In the genomic region with DNA sequence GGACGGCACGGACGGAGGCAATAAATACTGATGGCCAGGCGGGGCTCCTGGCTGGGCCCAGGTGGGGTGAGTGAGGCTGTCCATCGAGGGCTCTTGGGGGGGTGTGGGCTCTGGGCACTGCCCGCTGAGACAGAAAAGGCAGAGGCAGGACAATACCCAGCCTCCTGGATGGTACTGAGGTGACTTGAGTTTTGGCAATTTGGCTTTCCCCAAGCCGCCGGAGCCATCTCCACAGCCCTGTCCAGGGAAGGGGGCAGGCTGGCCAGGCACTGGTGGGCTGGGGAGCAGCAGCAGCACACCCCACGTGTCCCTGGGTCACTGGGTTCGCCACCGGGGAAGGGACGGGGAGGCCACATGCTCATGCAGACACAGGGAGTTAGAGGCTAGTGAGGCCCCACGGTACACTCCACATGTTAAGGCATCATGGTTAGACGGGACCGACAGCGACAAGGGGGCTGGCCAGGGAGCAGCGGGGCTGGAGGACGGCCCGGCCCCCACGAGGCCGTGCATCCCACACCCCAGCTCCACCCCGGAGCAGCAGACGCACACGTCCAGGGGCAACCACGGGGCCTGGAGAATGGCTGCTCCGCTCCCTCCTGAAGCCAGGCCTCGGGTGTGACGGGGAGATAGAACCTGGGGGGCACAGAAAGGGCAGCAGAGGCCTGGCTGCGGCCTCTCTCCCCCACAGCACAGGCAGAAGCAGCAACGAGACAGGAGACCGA, we compare ENCODE assay signal across 8 cellular contexts. TPM values are rescaled to one million over a fixed set of nuclear protein-coding genes. Genes with fewer than 3 reads are reported as not detected.
DNase-seq lines count a peak whose midpoint lies in the region; TF ChIP-seq lines count a peak whose summit lies in the region.

No MANE protein-coding gene starts in this region.

- H4K20me1 ChIP-seq in smooth muscle cell (ENCODE audit: low read depth) = peaks cover 74% of the 10 kb centered on the region

- no peak overlapping the region for H3K4me3 ChIP-seq in SJSA1
- H3K4me3 ChIP-seq in epithelial cell of esophagus (ENCODE audit: low read length) = no peak overlapping the region
- no peak overlapping the region for H3K4me3 ChIP-seq in smooth muscle cell

- H3K27me3 ChIP-seq in SJSA1 (replicated peaks) (no peaks in the 10 kb centered on the region), smooth muscle cell (ENCODE audit: low read depth) (no peaks in the 10 kb centered on the region)

- H3K4me1 ChIP-seq in SJSA1 (replicated peaks) (peaks cover 50% of the 10 kb centered on the region), smooth muscle cell (ENCODE audit: low read depth) (peaks cover 32% of the 10 kb centered on the region)

- no peak overlapping the region for H3K9ac ChIP-seq in smooth muscle cell (ENCODE audit: low read depth)

- no peaks in the 10 kb centered on the region; the same call in 1 of the 2 replicates for H3K9me3 ChIP-seq in SJSA1 (replicated peaks)
- no peaks in the 10 kb centered on the region for H3K9me3 ChIP-seq in smooth muscle cell (replicated peaks; ENCODE audit: low read depth)

- H3K27ac Mint-ChIP-seq in progenitor cell of endocrine pancreas = no peak overlapping the region

- peaks cover 48% of the 10 kb centered on the region for H3K79me2 ChIP-seq in smooth muscle cell (ENCODE audit: low read depth)

- H3K36me3 Mint-ChIP-seq in progenitor cell of endocrine pancreas (ENCODE audit: insufficient read depth) = peaks cover 3% of the 10 kb centered on the region

- H3K4me1 Mint-ChIP-seq in progenitor cell of endocrine pancreas (ENCODE audit: low read depth) = peaks cover 8% of the 10 kb centered on the region

- peak overlapping the region; percentile 69 for H3K4me2 ChIP-seq in smooth muscle cell

- DNase-seq in DMS53 (lab: John Stamatoyannopoulos, UW) (peak; percentile 74), DMS53 treated with DMSO at 0.1 percent for 48 hours (lab: John Stamatoyannopoulos, UW; ENCODE audit: unreplicated experiment) (no peak), SJSA1 (ENCODE audit: low read depth in 1 of 2, low spot score in 2 of 2) (peak in 1 of 2 experiments; percentile 23), epithelial cell of esophagus (ENCODE audit: low read depth) (peak; percentile 28), smooth muscle cell (lab: John Stamatoyannopoulos, UW; ENCODE audit: unreplicated experiment) (no peak), ACHN (no peak), NCI-H2171 (lab: John Stamatoyannopoulos, UW) (no peak), progenitor cell of endocrine pancreas (ENCODE audit: low spot score, unreplicated experiment) (no peak)

- H3K27ac ChIP-seq in SJSA1 (peak overlapping the region; percentile 32; the same call in 1 of the 2 replicates), smooth muscle cell (ENCODE audit: low read depth) (peak overlapping the region; percentile 78)

- in situ Hi-C loops in ACHN (cut with HindIII; ENCODE audit: low pct_ligation_motif_present, low pct_unique_long_range_greater_than_20kb, low sequenced_read_pairs) = no loop called here

- H3K27me3 Mint-ChIP-seq in progenitor cell of endocrine pancreas = no peaks in the 10 kb centered on the region

- H3K9me3 Mint-ChIP-seq in progenitor cell of endocrine pancreas (ENCODE audit: low read depth) = no peaks in the 10 kb centered on the region

- no peak overlapping the region for H2AFZ ChIP-seq in smooth muscle cell (ENCODE audit: low read depth)

- WGBS in smooth muscle cell (ENCODE audit: low lambda C conversion rate) = 36% methylated on average over 25 of the region's 31 CpGs

- no peak overlapping the region for H3K4me3 Mint-ChIP-seq in progenitor cell of endocrine pancreas (ENCODE audit: low read depth)

- peaks cover 88% of the 10 kb centered on the region for H3K36me3 ChIP-seq in SJSA1
- no peaks in the 10 kb centered on the region for H3K36me3 ChIP-seq in smooth muscle cell (ENCODE audit: low read depth)

- no peak for TF ChIP-seq CTCF in epithelial cell of esophagus (IDR thresholded peaks at IDR 0.05; ENCODE audit: insufficient read depth, low read depth, low read length, missing control alignments)
- no peak for TF ChIP-seq CTCF in smooth muscle cell (IDR thresholded peaks at IDR 0.05; ENCODE audit: borderline replicate concordance, insufficient read depth, poor library complexity, severe bottlenecking)
- TF ChIP-seq CTCF in progenitor cell of endocrine pancreas (IDR thresholded peaks at IDR 0.05; ENCODE audit: unreplicated experiment) = no peak

- H3F3A ChIP-seq in smooth muscle cell (ENCODE audit: low read depth) = peaks cover 52% of the 10 kb centered on the region

RNA-seq across cellular contexts. Expression of a gene that starts 3.0 kb away (rescaled TPM):
- 276 and 304 TPM in 2 replicates for total RNA-seq in SJSA1 (2014; rRNA removed; shearing (Covaris generic))
- total RNA-seq in smooth muscle cell (67.6 and 256 TPM in 2 replicates), progenitor cell of endocrine pancreas (239 and 248 TPM in 2 replicates)
- 353 and 360 TPM in 2 replicates for polyA plus RNA-seq in smooth muscle cell

RNA-seq across cellular contexts. Expression of a gene that starts 7.8 kb away (rescaled TPM):
- total RNA-seq in SJSA1 (2014; rRNA removed; shearing (Covaris generic)) = 1,635 and 2,300 TPM in 2 replicates
- 1,406 and 1,593 TPM in 2 replicates for total RNA-seq in smooth muscle cell
- 1,326 and 1,526 TPM in 2 replicates for polyA plus RNA-seq in smooth muscle cell
- 467 and 484 TPM in 2 replicates for total RNA-seq in progenitor cell of endocrine pancreas

RNA-seq across cellular contexts. Expression of a gene that starts 23.3 kb away (rescaled TPM):
- 482 and 554 TPM in 2 replicates for total RNA-seq in SJSA1 (2014; rRNA removed; shearing (Covaris generic))
- 58.9 and 75.9 TPM in 2 replicates for total RNA-seq in smooth muscle cell
- polyA plus RNA-seq in smooth muscle cell = 123 and 136 TPM in 2 replicates
- 98.9 and 99.7 TPM in 2 replicates for total RNA-seq in progenitor cell of endocrine pancreas

RNA-seq across cellular contexts. Expression of a gene that starts 23.4 kb away (rescaled TPM):
- total RNA-seq in SJSA1 (2014; rRNA removed; shearing (Covaris generic)) = 416 and 712 TPM in 2 replicates
- total RNA-seq in smooth muscle cell (147 and 222 TPM in 2 replicates), progenitor cell of endocrine pancreas (137 and 139 TPM in 2 replicates)
- polyA plus RNA-seq in smooth muscle cell = 428 and 444 TPM in 2 replicates

RNA-seq across cellular contexts. Expression of a gene that starts 33.3 kb away (rescaled TPM):
- not detected in 2 replicates for total RNA-seq in SJSA1 (2014; rRNA removed; shearing (Covaris generic))
- total RNA-seq in smooth muscle cell (0.58 and 3.1 TPM in 2 replicates), progenitor cell of endocrine pancreas (not detected in 2 replicates)
- polyA plus RNA-seq in smooth muscle cell = 0.79 and 1.6 TPM in 2 replicates

Comparison
In these comparisons a context has a peak if more than half of its experiments do, and no peak if none do; other contexts are left out.
1. DNase-seq: peak in DMS53 (single experiment) and epithelial cell of esophagus (single experiment); none in DMS53 treated with DMSO at 0.1 percent for 48 hours (single experiment), smooth muscle cell (single experiment), ACHN (single experiment), NCI-H2171 (single experiment) and progenitor cell of endocrine pancreas (single experiment).